In genomic region chr4:1485280-1485679, GRCh38 we compare ENCODE assay signal across 32 cellular contexts.
"Had no signal": no experiment of that assay in that cellular context is flagged by ENCODE, and none has a peak within 500 bp of the region (broad histone marks: within the 10 kb centered on the region; RNA-seq: fewer than 3 reads in every experiment).

No MANE protein-coding gene starts in this region.

- H3K27ac ChIP-seq: ascending aorta, cardiac muscle cell, VCaP had no signal

- FAIRE-seq: bronchial epithelial cell, TTC549 had no signal

- H3K27me3 ChIP-seq: cardiac muscle cell had no signal

- ATAC-seq: activated CD4-positive, alpha-beta T cell treated with anti-CD3 and anti-CD28 coated beads for 36 hours; activated CD4-positive, CD25-positive, alpha-beta regulatory T cell treated with anti-CD3 and anti-CD28 coated beads, Interleukin-2, amount 50 U/mL, for 24 hours; activated CD8-positive, alpha-beta memory T cell treated with anti-CD3 and anti-CD28 coated beads, Interleukin-2, amount 10 ng/mL, durations not matched to agents 7 days and 5 days; activated CD8-positive, alpha-beta T cell treated with anti-CD3 and anti-CD28 coated beads, Interleukin-2, amount 10 ng/mL, durations not matched to agents 7 days and 5 days; activated naive CD8-positive, alpha-beta T cell treated with anti-CD3 and anti-CD28 coated beads, Interleukin-2, amount 50 U/mL, for 24 hours had no signal

- H3K4me3 ChIP-seq: ascending aorta, cardiac muscle cell had no signal

- H3K36me3 ChIP-seq: ascending aorta, cardiac muscle cell had no signal

- H3K4me1 ChIP-seq: ascending aorta had no signal

- DNase-seq: activated CD4-positive, alpha-beta memory T cell treated with anti-CD3 and anti-CD28 coated beads, Interleukin-2, amount 10 ng/mL, durations not matched to agents 7 days and 5 days; activated CD4-positive, alpha-beta T cell treated with anti-CD3 and anti-CD28 coated beads for 1 hour; activated CD4-positive, alpha-beta T cell treated with anti-CD3 and anti-CD28 coated beads for 36 hours; activated CD4-positive, alpha-beta T cell treated with anti-CD3 and anti-CD28 coated beads for 48 hours; activated CD4-positive, alpha-beta T cell treated with anti-CD3 and anti-CD28 coated beads, Interleukin-2, amount 10 ng/mL, durations not matched to agents 7 days and 5 days; activated CD4-positive, alpha-beta T cell treated with anti-CD3 and anti-CD28 coated beads, Interleukin-2, amount 50 U/mL, for 48 hours; activated CD4-positive, CD25-positive, alpha-beta regulatory T cell; activated CD8-positive, alpha-beta memory T cell treated with anti-CD3 and anti-CD28 coated beads for 24 hours; activated CD8-positive, alpha-beta memory T cell treated with anti-CD3 and anti-CD28 coated beads, Interleukin-2, amount 10 ng/mL, durations not matched to agents 7 days and 5 days; activated CD8-positive, alpha-beta memory T cell treated with anti-CD3 and anti-CD28 coated beads, Interleukin-2, amount 50 U/mL, for 48 hours; activated CD8-positive, alpha-beta T cell treated with anti-CD3 and anti-CD28 coated beads, Interleukin-2, amount 10 ng/mL, durations not matched to agents 7 days and 5 days; activated effector memory CD4-positive, alpha-beta T cell treated with Interleukin-2 at 50 U/mL for 16 hours; activated gamma-delta T cell; activated naive CD4-positive, alpha-beta T cell treated with anti-CD3 and anti-CD28 coated beads, Interleukin-2, amount 10 ng/mL, durations not matched to agents 7 days and 5 days; activated naive CD4-positive, alpha-beta T cell treated with Interleukin-2 at 50 U/mL for 16 hours; activated naive CD8-positive, alpha-beta T cell treated with anti-CD3 and anti-CD28 coated beads, Interleukin-2, amount 10 ng/mL, durations not matched to agents 7 days and 5 days; activated naive CD8-positive, alpha-beta T cell treated with anti-CD3 and anti-CD28 coated beads, Interleukin-2, amount 50 U/mL, for 24 hours; activated T-cell treated with anti-CD3 and anti-CD28 coated beads, Interleukin-2, amount 50 U/mL, for 24 hours; activated T-cell treated with anti-CD3 and anti-CD28 coated beads, Interleukin-2, amount 50 U/mL, for 48 hours; amygdala; anterior cingulate cortex; caudate nucleus; cerebellar nuclear complex; T-helper 1 cell; T-helper 2 cell; T-helper 9 cell had no signal
